Comparison of ENCODE assay signal across 15 cellular contexts in the genomic region with DNA sequence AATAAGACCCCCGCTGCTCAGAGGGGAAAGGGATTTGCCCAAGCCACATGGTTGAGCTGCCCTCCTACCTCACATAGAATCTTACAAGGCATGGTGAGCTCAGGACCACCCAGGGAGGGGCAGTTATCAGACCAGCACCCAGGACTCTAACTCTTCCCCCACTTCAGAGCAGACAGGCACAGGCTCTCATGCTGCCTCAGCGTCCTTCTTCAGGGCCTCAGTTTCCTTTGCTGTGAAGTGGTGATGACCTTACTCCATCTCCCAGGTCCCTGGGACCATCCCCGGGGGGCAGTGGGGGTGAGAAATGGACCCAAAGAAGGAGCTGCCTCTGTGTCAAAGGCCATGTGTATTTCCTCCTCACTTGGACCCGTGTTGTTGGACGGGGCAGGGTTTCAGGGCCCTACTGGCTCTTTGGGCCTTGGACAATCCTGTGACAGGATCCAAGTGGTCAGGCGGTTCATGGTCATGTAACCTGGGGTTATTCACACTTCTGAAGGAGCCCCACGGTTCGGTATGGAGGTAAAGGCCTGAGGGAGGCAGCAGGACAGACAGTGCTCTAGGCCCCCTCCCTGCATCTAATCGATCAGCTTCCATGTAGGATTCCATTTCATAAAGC. TPM values are rescaled to one million over a fixed set of nuclear protein-coding genes. Genes with fewer than 3 reads are reported as not detected.
"Had no signal": no experiment of that assay in that cellular context is flagged by ENCODE, and none has a peak within 500 bp of the region (broad histone marks: within the 10 kb centered on the region; RNA-seq: fewer than 3 reads in every experiment).

No MANE protein-coding gene starts in this region.

- H3K9me3 ChIP-seq: body of pancreas, esophagus squamous epithelium, SJCRH30 had no signal

- H3K4me1 ChIP-seq: body of pancreas, parathyroid adenoma had no signal

- H3K4me3 Mint-ChIP-seq: activated CD4-positive, alpha-beta T cell treated with anti-CD3 and anti-CD28 coated beads for 36 hours; activated CD8-positive, alpha-beta T cell treated with anti-CD3 and anti-CD28 coated beads, Interleukin-2, amount 10 ng/mL, durations not matched to agents 7 days and 5 days; activated naive CD4-positive, alpha-beta T cell treated with anti-CD3 and anti-CD28 coated beads for 36 hours; central memory CD8-positive, alpha-beta T cell; stimulated activated effector memory CD8-positive, alpha-beta T cell treated with anti-CD3 and anti-CD28 coated beads, Interleukin-12 subunit alpha, Interleukin-12 subunit beta, amount 100 ng/mL, for 72 hours; T-helper 2 cell treated with Interferon-gamma antibody and Interleukin-4, amounts not matched to agents 5 μg/mL and 100 μg/mL, for 36 hours; type B pancreatic cell had no signal

- H3K27ac ChIP-seq: body of pancreas, dorsolateral prefrontal cortex, esophagus squamous epithelium, parathyroid adenoma, SJCRH30 had no signal

- H3K27me3 Mint-ChIP-seq: activated CD4-positive, alpha-beta T cell treated with anti-CD3 and anti-CD28 coated beads for 36 hours had no signal

- H3K4me3 ChIP-seq: body of pancreas, dorsolateral prefrontal cortex, esophagus squamous epithelium, SJCRH30 had no signal

- H3K9ac ChIP-seq: parathyroid adenoma had no signal

- H3K36me3 ChIP-seq: SJCRH30 had no signal

- H3K4me1 Mint-ChIP-seq: activated CD4-positive, alpha-beta T cell treated with anti-CD3 and anti-CD28 coated beads for 36 hours had no signal

- ATAC-seq: activated CD4-positive, alpha-beta T cell treated with anti-CD3 and anti-CD28 coated beads for 36 hours; activated CD8-positive, alpha-beta T cell treated with anti-CD3 and anti-CD28 coated beads, Interleukin-2, amount 10 ng/mL, durations not matched to agents 7 days and 5 days; body of pancreas; stimulated activated effector memory CD8-positive, alpha-beta T cell treated with anti-CD3 and anti-CD28 coated beads, Interleukin-12 subunit alpha, Interleukin-12 subunit beta, amount 100 ng/mL, for 72 hours had no signal

- H3K27me3 ChIP-seq: body of pancreas, dorsolateral prefrontal cortex, esophagus squamous epithelium, SJCRH30 had no signal

- H3K27ac Mint-ChIP-seq: activated CD4-positive, alpha-beta T cell treated with anti-CD3 and anti-CD28 coated beads for 36 hours; activated CD8-positive, alpha-beta T cell treated with anti-CD3 and anti-CD28 coated beads, Interleukin-2, amount 10 ng/mL, durations not matched to agents 7 days and 5 days; activated naive CD4-positive, alpha-beta T cell treated with anti-CD3 and anti-CD28 coated beads for 36 hours; stimulated activated effector memory CD8-positive, alpha-beta T cell treated with anti-CD3 and anti-CD28 coated beads, Interleukin-12 subunit alpha, Interleukin-12 subunit beta, amount 100 ng/mL, for 72 hours; T-helper 2 cell treated with Interferon-gamma antibody and Interleukin-4, amounts not matched to agents 5 μg/mL and 100 μg/mL, for 36 hours; type B pancreatic cell had no signal

- DNase-seq: activated CD4-positive, alpha-beta T cell treated with anti-CD3 and anti-CD28 coated beads for 36 hours; activated CD8-positive, alpha-beta T cell treated with anti-CD3 and anti-CD28 coated beads, Interleukin-2, amount 10 ng/mL, durations not matched to agents 7 days and 5 days; activated naive CD4-positive, alpha-beta T cell treated with anti-CD3 and anti-CD28 coated beads for 36 hours; esophagus squamous epithelium; foreskin melanocyte had no signal

- H3K9me3 Mint-ChIP-seq: activated naive CD4-positive, alpha-beta T cell treated with anti-CD3 and anti-CD28 coated beads for 36 hours; central memory CD8-positive, alpha-beta T cell; stimulated activated effector memory CD8-positive, alpha-beta T cell treated with anti-CD3 and anti-CD28 coated beads, Interleukin-12 subunit alpha, Interleukin-12 subunit beta, amount 100 ng/mL, for 72 hours; T-helper 2 cell treated with Interferon-gamma antibody and Interleukin-4, amounts not matched to agents 5 μg/mL and 100 μg/mL, for 36 hours; type B pancreatic cell had no signal

- H3K36me3 Mint-ChIP-seq: stimulated activated effector memory CD8-positive, alpha-beta T cell treated with anti-CD3 and anti-CD28 coated beads, Interleukin-12 subunit alpha, Interleukin-12 subunit beta, amount 100 ng/mL, for 72 hours; type B pancreatic cell had no signal

RNA-seq across cellular contexts. Expression of a gene that starts 31.7 kb away (rescaled TPM):
- total RNA-seq: activated CD8-positive, alpha-beta T cell treated with anti-CD3 and anti-CD28 coated beads, Interleukin-2, amount 10 ng/mL, durations not matched to agents 7 days and 5 days had no signal
- polyA plus RNA-seq: neural cell had no signal

RNA-seq across cellular contexts. Expression of a gene that starts 37.6 kb away (rescaled TPM):
- total RNA-seq: activated CD4-positive, alpha-beta T cell treated with anti-CD3 and anti-CD28 coated beads for 36 hours had no signal
- polyA plus RNA-seq: neural cell had no signal

RNA-seq across cellular contexts. Expression of a gene that starts 48.5 kb away (rescaled TPM):
- total RNA-seq: activated CD4-positive, alpha-beta T cell treated with anti-CD3 and anti-CD28 coated beads for 36 hours; activated CD8-positive, alpha-beta T cell treated with anti-CD3 and anti-CD28 coated beads, Interleukin-2, amount 10 ng/mL, durations not matched to agents 7 days and 5 days; activated naive CD4-positive, alpha-beta T cell treated with anti-CD3 and anti-CD28 coated beads for 36 hours; body of pancreas; esophagus squamous epithelium; liver; SJCRH30 had no signal
- polyA plus RNA-seq: liver, neural cell had no signal
